In the genomic region with DNA sequence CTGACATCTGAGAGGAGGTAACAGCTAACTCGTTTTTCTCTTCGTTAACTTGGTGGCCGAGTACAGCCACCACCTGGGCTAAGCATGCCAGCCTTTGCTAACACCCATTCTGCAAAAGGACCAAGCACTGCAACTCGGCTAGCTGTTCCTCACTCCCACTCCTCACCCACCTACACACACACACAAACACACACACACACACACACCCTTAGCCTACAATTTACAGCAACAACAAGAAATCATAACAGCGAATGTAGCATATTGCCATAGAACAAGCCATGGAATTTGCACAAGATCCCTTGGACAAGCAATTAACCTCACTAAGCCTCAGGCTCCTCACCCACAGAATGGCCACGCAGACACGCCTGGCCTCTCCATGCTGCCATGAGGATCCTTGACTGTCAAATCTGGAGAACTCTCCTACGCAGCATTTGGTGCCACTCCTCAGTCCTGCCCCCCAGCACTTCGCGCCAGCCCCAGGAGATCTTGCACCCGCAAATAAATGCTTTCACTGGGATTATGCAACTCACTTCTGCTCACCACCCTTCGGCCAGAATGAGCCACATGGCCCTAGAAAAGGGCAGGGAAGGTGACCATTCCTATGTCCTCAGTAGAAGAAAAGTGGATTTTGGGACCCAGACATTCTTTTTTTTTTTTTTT, we compare ENCODE assay signal across 21 cellular contexts. TPM values are rescaled to one million over a fixed set of nuclear protein-coding genes. Genes with fewer than 3 reads are reported as not detected.
DNase-seq lines count a peak whose midpoint lies in the region; ATAC-seq and TF ChIP-seq lines count a peak whose summit lies in the region.
"Had no signal": no experiment of that assay in that cellular context is flagged by ENCODE, and none has a peak within 500 bp of the region (broad histone marks: within the 10 kb centered on the region; RNA-seq: fewer than 3 reads in every experiment).

No MANE protein-coding gene starts in this region.

- H3K27me3 Mint-ChIP-seq in GM23338 (ENCODE audit: insufficient read depth, low read depth, poor library complexity): peaks cover 4% of the 10 kb centered on the region
- H3K27me3 Mint-ChIP-seq in WTC11 (ENCODE audit: low read depth): no peaks in the 10 kb centered on the region
- no peaks in the 10 kb centered on the region for H3K27me3 Mint-ChIP-seq in activated T-helper 1 cell treated with anti-CD3 and anti-CD28 coated beads, Interleukin-12 subunit alpha, Interleukin-12 subunit beta, Interleukin-2, Interleukin-4 antibody, amounts not matched to agents 30 ng/mL and 10 ng/mL and 1 ng/mL, durations not matched to agents 14 hours and 24 hours and 36 hours (ENCODE audit: insufficient read depth)
- H3K27me3 Mint-ChIP-seq: IgD-negative memory B cell had no signal

- peaks cover 43% of the 10 kb centered on the region for H3K4me1 Mint-ChIP-seq in GM23338
- H3K4me1 Mint-ChIP-seq in WTC11: peaks cover 39% of the 10 kb centered on the region
- H3K4me1 Mint-ChIP-seq in activated T-helper 1 cell treated with anti-CD3 and anti-CD28 coated beads, Interleukin-12 subunit alpha, Interleukin-12 subunit beta, Interleukin-2, Interleukin-4 antibody, amounts not matched to agents 30 ng/mL and 10 ng/mL and 1 ng/mL, durations not matched to agents 14 hours and 24 hours and 36 hours (ENCODE audit: low read depth): no peaks in the 10 kb centered on the region

- H4K20me1 ChIP-seq in GM23338 (replicated peaks; ENCODE audit: insufficient read depth): peaks cover 42% of the 10 kb centered on the region

- no peaks in the 10 kb centered on the region for H3F3A ChIP-seq in GM23338 (replicated peaks; ENCODE audit: low read depth)

- H3K4me3 Mint-ChIP-seq in GM23338 (no peak overlapping the region), WTC11 (no peak overlapping the region)
- H3K4me3 Mint-ChIP-seq in activated T-helper 1 cell treated with anti-CD3 and anti-CD28 coated beads, Interleukin-12 subunit alpha, Interleukin-12 subunit beta, Interleukin-2, Interleukin-4 antibody, amounts not matched to agents 30 ng/mL and 10 ng/mL and 1 ng/mL, durations not matched to agents 14 hours and 24 hours and 36 hours: no peak overlapping the region
- H3K4me3 Mint-ChIP-seq: CD8-positive, alpha-beta T cell; IgD-negative memory B cell had no signal

- H3K9me3 ChIP-seq in left lung: no peaks in the 10 kb centered on the region
- H3K9me3 ChIP-seq: SK-N-SH had no signal

- H3K9me3 Mint-ChIP-seq in GM23338 (no peaks in the 10 kb centered on the region), WTC11 (peaks cover 8% of the 10 kb centered on the region)
- H3K9me3 Mint-ChIP-seq in activated T-helper 1 cell treated with anti-CD3 and anti-CD28 coated beads, Interleukin-12 subunit alpha, Interleukin-12 subunit beta, Interleukin-2, Interleukin-4 antibody, amounts not matched to agents 30 ng/mL and 10 ng/mL and 1 ng/mL, durations not matched to agents 14 hours and 24 hours and 36 hours: peaks cover 9% of the 10 kb centered on the region

- H3K4me3 ChIP-seq in GM23338 (no peak overlapping the region), left lung (no peak overlapping the region), dorsolateral prefrontal cortex (peak overlapping the region in 1 of 59 donors; percentile 17)

- CTCF ChIA-PET in WTC11 (lab: Charles Lee): no interaction called here

- H3K4me1 ChIP-seq in GM23338 (ENCODE audit: insufficient read depth) (peaks cover 10% of the 10 kb centered on the region), left lung (no peaks in the 10 kb centered on the region)

- peaks cover 18% of the 10 kb centered on the region; the same call in 2 of the 3 replicates for H3K36me3 Mint-ChIP-seq in GM23338 (ENCODE audit: low read depth)
- H3K36me3 Mint-ChIP-seq in WTC11: peaks cover 9% of the 10 kb centered on the region; the same call in 1 of the 2 replicates
- H3K36me3 Mint-ChIP-seq in activated T-helper 1 cell treated with anti-CD3 and anti-CD28 coated beads, Interleukin-12 subunit alpha, Interleukin-12 subunit beta, Interleukin-2, Interleukin-4 antibody, amounts not matched to agents 30 ng/mL and 10 ng/mL and 1 ng/mL, durations not matched to agents 14 hours and 24 hours and 36 hours (ENCODE audit: low read depth): no peaks in the 10 kb centered on the region
- H3K36me3 Mint-ChIP-seq: CD8-positive, alpha-beta T cell; IgD-negative memory B cell had no signal

- POLR2A ChIA-PET in WTC11 (lab: Charles Lee): no interaction called here

- TF ChIP-seq CTCF in GM23338 (conservative IDR thresholded peaks at IDR 0.05; ENCODE audit: low read depth in 2 of 2) (no peak), WTC11 (IDR thresholded peaks at IDR 0.05) (no peak), left lung (IDR thresholded peaks at IDR 0.05) (no peak), dorsolateral prefrontal cortex (IDR thresholded peaks at IDR 0.05 in 54 of 56, conservative IDR thresholded peaks at IDR 0.05 in 2 of 56; ENCODE audit: low read depth in 1 of 56, partially characterized antibody in 56 of 56) (no peak)

- no peak overlapping the region for H3K4me2 ChIP-seq in GM23338
- H3K4me2 ChIP-seq: SK-N-SH had no signal

- H3K27me3 ChIP-seq in GM23338 (ENCODE audit: insufficient read depth) (no peaks in the 10 kb centered on the region), left lung (no peaks in the 10 kb centered on the region), dorsolateral prefrontal cortex (no peaks in the 10 kb centered on the region)

- H3K27ac ChIP-seq in GM23338 (ENCODE audit: low read depth) (no peak overlapping the region), left lung (no peak overlapping the region), dorsolateral prefrontal cortex (peak overlapping the region in 2 of 59 donors; percentile 8 to 21)

- peaks cover 100% of the 10 kb centered on the region for H3K79me2 ChIP-seq in GM23338 (replicated peaks; ENCODE audit: insufficient read depth)

- ATAC-seq in GM23338 (no peak), WTC11 (no peak; the same call in 1 of the 2 replicates), left lung (peak; percentile 94), HG02571 (IDR thresholded peaks at IDR 0.05; ENCODE audit: unreplicated experiment) (no peak), HG02840 (IDR thresholded peaks at IDR 0.05; ENCODE audit: low FRiP score, unreplicated experiment) (no peak)
- ATAC-seq: CD8-positive, alpha-beta T cell; Panc1 had no signal

- H3K27ac Mint-ChIP-seq in GM23338 (peak overlapping the region; percentile 1), WTC11 (peak overlapping the region; percentile 43)
- no peak overlapping the region for H3K27ac Mint-ChIP-seq in activated T-helper 1 cell treated with anti-CD3 and anti-CD28 coated beads, Interleukin-12 subunit alpha, Interleukin-12 subunit beta, Interleukin-2, Interleukin-4 antibody, amounts not matched to agents 30 ng/mL and 10 ng/mL and 1 ng/mL, durations not matched to agents 14 hours and 24 hours and 36 hours
- H3K27ac Mint-ChIP-seq: CD8-positive, alpha-beta T cell had no signal

- H2AFZ ChIP-seq in GM23338: no peak overlapping the region

- no peak for DNase-seq in GM23338 (ENCODE audit: low spot score)
- no peak for DNase-seq in WTC11 (ENCODE audit: low spot score)
- DNase-seq in left lung: peak in 1 of 2 donors; percentile 69
- DNase-seq in occipital lobe (lab: John Stamatoyannopoulos, UW): peak; percentile 22
- no peak for DNase-seq in activated T-helper 1 cell treated with anti-CD3 and anti-CD28 coated beads, Interleukin-12 subunit alpha, Interleukin-12 subunit beta, Interleukin-2, Interleukin-4 antibody, amounts not matched to agents 30 ng/mL and 10 ng/mL and 1 ng/mL, durations not matched to agents 14 hours and 24 hours and 36 hours (ENCODE audit: low spot score)
- no peak for DNase-seq in dorsolateral prefrontal cortex
- DNase-seq: AML-193; C1 segment of cervical spinal cord; CD8-positive, alpha-beta T cell; NCI-H1105 treated with DMSO at 0.1 percent for 48 hours; NCI-H2029 treated with DMSO at 0.1 percent for 48 hours; NCI-H226; NCI-H510A treated with DMSO at 0.1 percent for 48 hours; NCI-H774; NK-92 treated with Interleukin-12 subunit alpha and Interleukin-12 subunit beta, amount 100 ng/mL, for 24 hours; SIG-M5; SK-N-SH had no signal

- H3K36me3 ChIP-seq in GM23338 (ENCODE audit: insufficient read depth) (no peaks in the 10 kb centered on the region), left lung (no peaks in the 10 kb centered on the region)

- H3K9me2 ChIP-seq in GM23338 (ENCODE audit: insufficient read depth): peaks cover 11% of the 10 kb centered on the region
- H3K9me2 ChIP-seq: SK-N-SH had no signal

- intact Hi-C loops in left lung (cut with DNase I): no loop called here
- intact Hi-C loops in activated T-helper 1 cell treated with anti-CD3 and anti-CD28 coated beads, Interleukin-12 subunit alpha, Interleukin-12 subunit beta, Interleukin-2, Interleukin-4 antibody, amounts not matched to agents 30 ng/mL and 10 ng/mL and 1 ng/mL, durations not matched to agents 14 hours and 24 hours and 36 hours (cut with micrococcal nuclease): no loop called here
- intact Hi-C loops in dorsolateral prefrontal cortex (cut with DNase I): no loop called here

TF ChIP-seq in GM23338, 12 proteins besides CTCF, POLR2A, EP300 and RAD21 (continues in another document):
- TF ChIP-seq CREB1 (CRISPR knock-in tag; IDR thresholded peaks at IDR 0.05; ENCODE audit: low read depth): no peak
- TF ChIP-seq ZNF114 (CRISPR knock-in tag; IDR thresholded peaks at IDR 0.05): no peak
- no peak for TF ChIP-seq EZH2phosphoT487 (IDR thresholded peaks at IDR 0.05; ENCODE audit: unreplicated experiment)
- no peak for TF ChIP-seq ZNF331 (CRISPR knock-in tag; IDR thresholded peaks at IDR 0.05; ENCODE audit: low read depth)

TF ChIP-seq in WTC11, 78 proteins besides CTCF, POLR2A, EP300 and RAD21:
- no peak for TF ChIP-seq MXD4 (CRISPR knock-in tag; IDR thresholded peaks at IDR 0.05; ENCODE audit: borderline replicate concordance)
- no peak for TF ChIP-seq PRRX2 (CRISPR knock-in tag; IDR thresholded peaks at IDR 0.05)
- no peak for TF ChIP-seq EMX1 (CRISPR knock-in tag; IDR thresholded peaks at IDR 0.05)

RNA-seq across cellular contexts. Expression of a gene that starts 58.9 kb away (rescaled TPM):
- 62.4 and 75.6 TPM in 2 replicates for total RNA-seq in GM23338 (2014; rRNA removed; shearing (Covaris generic))
- polyA plus RNA-seq in GM23338 (2016; fragmentation: Nextera tagmentation; extraction: Ambion mirVana): 12.8 and 13.5 TPM in 2 replicates
- total RNA-seq in WTC11 (2021) (62.4 to 72.6 TPM (median 68.8 TPM) in 3 replicates), left lung (10 to 100 TPM; 22.4 to 28.9 TPM), occipital lobe (37.3 TPM), dorsolateral prefrontal cortex (100 to 1,000 TPM in 82 of 120 experiments, 10 to 100 TPM in 38; 55.9 to 143 (median 106) TPM)
- total RNA-seq in activated T-helper 1 cell treated with anti-CD3 and anti-CD28 coated beads, Interleukin-12 subunit alpha, Interleukin-12 subunit beta, Interleukin-2, Interleukin-4 antibody, amounts not matched to agents 30 ng/mL and 10 ng/mL and 1 ng/mL, durations not matched to agents 14 hours and 24 hours and 36 hours: 0.05 and 0.10 TPM in 2 replicates

Comparison
In these comparisons a context has a peak if more than half of its experiments do, and no peak if none do; other contexts are left out.
1. RNA of a gene that starts 58.9 kb away (total RNA-seq): 55.9 to 143 TPM in dorsolateral prefrontal cortex, 62.4 to 75.6 TPM in GM23338, 62.4 to 72.6 TPM in WTC11, 37.3 TPM in occipital lobe (single experiment) and 22.4 to 28.9 TPM in left lung; 0.05 to 0.10 TPM in activated T-helper 1 cell treated with anti-CD3 and anti-CD28 coated beads, Interleukin-12 subunit alpha, Interleukin-12 subunit beta, Interleukin-2, Interleukin-4 antibody, amounts not matched to agents 30 ng/mL and 10 ng/mL and 1 ng/mL, durations not matched to agents 14 hours and 24 hours and 36 hours; every median in the first group is over 10 times any median in the second.